In genomic region chr11:122618927-122619326, GRCh38 we compare ENCODE assay signal across 34 cellular contexts.
"Had no signal": no experiment of that assay in that cellular context is flagged by ENCODE, and none has a peak within 500 bp of the region (broad histone marks: within the 10 kb centered on the region; RNA-seq: fewer than 3 reads in every experiment).

No MANE protein-coding gene starts in this region.

- H3K9me3 ChIP-seq: MG63 had no signal

- H3K36me3 ChIP-seq: MG63 had no signal

- H3K27ac ChIP-seq: KMS-11 had no signal

- DNase-seq: Karpas-422, Kasumi-1, KG1, MG63, MM.1S, MV-4-11, NCI-H1048, NCI-H1092, NCI-H1092 treated with DMSO at 0.1 percent for 48 hours, NCI-H1105, NCI-H1105 treated with DMSO at 0.1 percent for 48 hours, NCI-H1417, NCI-H1417 treated with DMSO at 0.1 percent for 48 hours, NCI-H1436, NCI-H1436 treated with DMSO at 0.1 percent for 48 hours, NCI-H146, NCI-H1694, NCI-H1694 treated with DMSO at 0.1 percent for 48 hours, NCI-H187, NCI-H187 treated with DMSO at 0.1 percent for 48 hours, NCI-H1930, NCI-H2029, NCI-H2029 treated with DMSO at 0.1 percent for 48 hours, NCI-H2081, NCI-H2081 treated with DMSO at 0.1 percent for 48 hours, NCI-H2107, NCI-H2171, NCI-H2171 treated with DMSO at 0.1 percent for 48 hours, NCI-H2227 treated with DMSO at 0.1 percent for 48 hours, NCI-H226, NCI-H345, NCI-H446, NCI-H446 treated with DMSO at 0.1 percent for 48 hours had no signal

- H3K4me2 ChIP-seq: KMS-11 had no signal

- H3K27me3 ChIP-seq: MG63 had no signal

- H3K9ac ChIP-seq: KMS-11 had no signal

- H3K4me3 ChIP-seq: MG63 had no signal
